ENCODE assay signal across 8 cellular contexts in the genomic region with DNA sequence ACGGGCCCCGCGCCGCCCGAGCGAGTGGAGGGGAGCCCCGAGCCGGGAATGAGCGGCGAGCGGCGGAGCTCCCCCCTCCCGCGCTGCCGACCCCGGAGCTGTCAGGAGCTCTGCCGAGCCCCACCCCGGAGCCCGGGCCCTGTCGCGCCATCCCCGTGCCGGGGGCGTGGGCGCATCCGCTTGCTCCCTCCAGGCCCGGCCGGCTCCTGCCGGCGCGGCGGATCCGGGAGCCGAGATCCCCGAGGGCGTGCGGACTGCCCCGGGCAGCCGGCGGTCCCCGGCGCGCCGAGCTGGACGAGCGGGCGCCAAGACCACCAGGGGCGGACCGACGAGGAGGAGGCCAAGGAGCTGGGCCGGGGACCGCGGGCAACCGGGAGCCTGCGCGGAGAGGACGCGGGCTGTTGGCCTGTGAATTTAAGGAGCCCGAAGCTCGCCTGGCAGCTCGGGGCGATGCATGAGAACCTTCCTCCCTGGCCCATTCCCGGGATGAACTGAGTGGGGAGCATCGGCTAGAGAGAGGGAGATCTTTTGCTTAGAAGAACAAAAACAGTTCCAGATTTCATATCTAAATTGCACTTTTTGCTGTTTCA. TPM values are rescaled to one million over a fixed set of nuclear protein-coding genes. Genes with fewer than 3 reads are reported as not detected.
DNase-seq lines count a peak whose midpoint lies in the region; ATAC-seq lines count a peak whose summit lies in the region.

No MANE protein-coding gene starts in this region.

- H3K4me1 Mint-ChIP-seq in activated CD4-positive, alpha-beta T cell treated with anti-CD3 and anti-CD28 coated beads for 36 hours = peaks cover 26% of the 10 kb centered on the region
- H3K4me1 Mint-ChIP-seq in activated T-cell treated with anti-CD3 and anti-CD28 coated beads, Interleukin-2, amount 50 U/mL, for 4 hours (ENCODE audit: low read depth) = peaks cover 24% of the 10 kb centered on the region

- no peak overlapping the region for H3K27ac Mint-ChIP-seq in activated CD4-positive, alpha-beta T cell treated with anti-CD3 and anti-CD28 coated beads for 36 hours

- DNase-seq in activated CD4-positive, alpha-beta T cell treated with anti-CD3 and anti-CD28 coated beads for 36 hours = no peak
- no peak for DNase-seq in activated CD4-positive, alpha-beta T cell treated with anti-CD3 and anti-CD28 coated beads, Interleukin-2, amount 50 U/mL, for 1 hour
- DNase-seq in activated T-cell treated with anti-CD3 and anti-CD28 coated beads, Interleukin-2, amount 50 U/mL, for 4 hours = no peak
- DNase-seq in left ventricle myocardium superior (peak; percentile 45), skeletal muscle cell (ENCODE audit: low read depth) (no peak), NCI-H774 (lab: John Stamatoyannopoulos, UW) (no peak), SKM-1 (lab: John Stamatoyannopoulos, UW; ENCODE audit: unreplicated experiment) (no peak)

- ATAC-seq in activated CD4-positive, alpha-beta T cell treated with anti-CD3 and anti-CD28 coated beads for 36 hours = peak; percentile 16
- ATAC-seq in HG02884 (IDR thresholded peaks at IDR 0.05; ENCODE audit: unreplicated experiment) (peak; percentile 8), left ventricle myocardium superior (peak; percentile 58)
- peak; percentile 39 to 47 for ATAC-seq in activated T-cell treated with anti-CD3 and anti-CD28 coated beads, Interleukin-2, amount 50 U/mL, for 4 hours

- POLR2A ChIA-PET in activated CD4-positive, alpha-beta T cell treated with anti-CD3 and anti-CD28 coated beads for 36 hours (lab: Charles Lee) = interaction anchor here (1.2 kb wide), 1 partner anchor 191 kb away, joined by 3 read pairs; a partner anchor contains a TSS

- intact Hi-C loops in activated CD4-positive, alpha-beta T cell treated with anti-CD3 and anti-CD28 coated beads for 36 hours (cut with DNase I, micrococcal nuclease) = loop anchor here (10.0 kb wide), 2 partner anchors 214 to 904 kb away; no protein-coding TSS in a partner anchor
- intact Hi-C loops in left ventricle myocardium superior (cut with micrococcal nuclease) = no loop called here

- peak overlapping the region; percentile 61 for H3K4me3 ChIP-seq in skeletal muscle cell (ENCODE audit: low read depth, low read length)

- H3K27me3 Mint-ChIP-seq in activated CD4-positive, alpha-beta T cell treated with anti-CD3 and anti-CD28 coated beads for 36 hours = peaks cover 75% of the 10 kb centered on the region
- H3K27me3 Mint-ChIP-seq in activated T-cell treated with anti-CD3 and anti-CD28 coated beads, Interleukin-2, amount 50 U/mL, for 4 hours (ENCODE audit: low read depth) = peaks cover 79% of the 10 kb centered on the region

- CTCF ChIA-PET in activated CD4-positive, alpha-beta T cell treated with anti-CD3 and anti-CD28 coated beads for 36 hours (lab: Charles Lee) = interaction anchor here (0.8 to 1.1 kb wide), 3 partner anchors 12 to 149 kb away, joined by 3 to 5 read pairs (median 3); no protein-coding TSS in a partner anchor

- peak overlapping the region; percentile 70 for H3K4me3 Mint-ChIP-seq in activated CD4-positive, alpha-beta T cell treated with anti-CD3 and anti-CD28 coated beads for 36 hours
- H3K4me3 Mint-ChIP-seq in activated T-cell treated with anti-CD3 and anti-CD28 coated beads, Interleukin-2, amount 50 U/mL, for 4 hours = peak overlapping the region; percentile 54

- no peaks in the 10 kb centered on the region for H3K36me3 Mint-ChIP-seq in activated CD4-positive, alpha-beta T cell treated with anti-CD3 and anti-CD28 coated beads for 36 hours (ENCODE audit: low read depth)
- H3K36me3 Mint-ChIP-seq in activated T-cell treated with anti-CD3 and anti-CD28 coated beads, Interleukin-2, amount 50 U/mL, for 4 hours (ENCODE audit: insufficient read depth) = no peaks in the 10 kb centered on the region

- no peaks in the 10 kb centered on the region for H3K9me3 Mint-ChIP-seq in activated CD4-positive, alpha-beta T cell treated with anti-CD3 and anti-CD28 coated beads for 36 hours (ENCODE audit: low read depth)
- H3K9me3 Mint-ChIP-seq in activated T-cell treated with anti-CD3 and anti-CD28 coated beads, Interleukin-2, amount 50 U/mL, for 4 hours = no peaks in the 10 kb centered on the region

RNA-seq across cellular contexts. Expression of a gene that starts 2.0 kb away (rescaled TPM):
- not detected for total RNA-seq in activated CD4-positive, alpha-beta T cell treated with anti-CD3 and anti-CD28 coated beads for 36 hours
- total RNA-seq in activated T-cell treated with anti-CD3 and anti-CD28 coated beads, Interleukin-2, amount 50 U/mL, for 4 hours = under 1 TPM; 0.11 to 0.33 (median 0.18) TPM
- not detected for total RNA-seq in left ventricle myocardium superior

Comparison
In these comparisons a context has a peak if more than half of its experiments do, and no peak if none do; other contexts are left out.
1. ATAC-seq: peak in every context shown above with its lines; median percentile 58 in left ventricle myocardium superior; 43 in activated T-cell treated with anti-CD3 and anti-CD28 coated beads, Interleukin-2, amount 50 U/mL, for 4 hours; 16 in activated CD4-positive, alpha-beta T cell treated with anti-CD3 and anti-CD28 coated beads for 36 hours; 8 in HG02884.